ENCODE assay signal across 9 cellular contexts in genomic region chr4:2932951-2933565, GRCh38. TPM values are rescaled to one million over a fixed set of nuclear protein-coding genes. Genes with fewer than 3 reads are reported as not detected.
DNase-seq lines count a peak whose midpoint lies in the region; ATAC-seq lines count a peak whose summit lies in the region.
"Had no signal": no experiment of that assay in that cellular context is flagged by ENCODE, and none has a peak within 500 bp of the region (broad histone marks: within the 10 kb centered on the region; RNA-seq: fewer than 3 reads in every experiment).

No MANE protein-coding gene starts in this region.

- H3K27me3 Mint-ChIP-seq in activated CD4-positive, alpha-beta T cell treated with anti-CD3 and anti-CD28 coated beads for 36 hours = no peaks in the 10 kb centered on the region
- no peaks in the 10 kb centered on the region for H3K27me3 Mint-ChIP-seq in activated naive CD4-positive, alpha-beta T cell treated with anti-CD3 and anti-CD28 coated beads, Interleukin-2, amount 10 ng/mL, durations not matched to agents 7 days and 5 days

- no peak for ATAC-seq in activated CD4-positive, alpha-beta T cell treated with anti-CD3 and anti-CD28 coated beads for 36 hours
- ATAC-seq in GM21528 (IDR thresholded peaks at IDR 0.05; ENCODE audit: low FRiP score, unreplicated experiment) (no peak), GM21423 (IDR thresholded peaks at IDR 0.05; ENCODE audit: unreplicated experiment) (no peak)

- intact Hi-C loops in activated CD4-positive, alpha-beta T cell treated with anti-CD3 and anti-CD28 coated beads for 36 hours (cut with DNase I, micrococcal nuclease) = loop anchor here in 1 of 2 experiments (5.0 to 10.0 kb wide), 2 partner anchors 691 to 1022 kb away; partner anchors contain the start of genes HAUS3 and POLN

- no peaks in the 10 kb centered on the region for H3K27me3 ChIP-seq in iPS-20b (ENCODE audit: insufficient read depth, low read length)

- no peaks in the 10 kb centered on the region for H3K9me3 Mint-ChIP-seq in activated CD4-positive, alpha-beta T cell treated with anti-CD3 and anti-CD28 coated beads for 36 hours (ENCODE audit: low read depth)
- H3K9me3 Mint-ChIP-seq in activated naive CD4-positive, alpha-beta T cell treated with anti-CD3 and anti-CD28 coated beads, Interleukin-2, amount 10 ng/mL, durations not matched to agents 7 days and 5 days = no peaks in the 10 kb centered on the region

- peaks cover 42% of the 10 kb centered on the region for H3K4me1 Mint-ChIP-seq in activated CD4-positive, alpha-beta T cell treated with anti-CD3 and anti-CD28 coated beads for 36 hours
- H3K4me1 Mint-ChIP-seq in activated naive CD4-positive, alpha-beta T cell treated with anti-CD3 and anti-CD28 coated beads, Interleukin-2, amount 10 ng/mL, durations not matched to agents 7 days and 5 days = peaks cover 46% of the 10 kb centered on the region

- H3K36me3 Mint-ChIP-seq in activated CD4-positive, alpha-beta T cell treated with anti-CD3 and anti-CD28 coated beads for 36 hours (ENCODE audit: low read depth) = peaks cover 59% of the 10 kb centered on the region
- peaks cover 31% of the 10 kb centered on the region for H3K36me3 Mint-ChIP-seq in activated naive CD4-positive, alpha-beta T cell treated with anti-CD3 and anti-CD28 coated beads, Interleukin-2, amount 10 ng/mL, durations not matched to agents 7 days and 5 days

- H3K4me3 Mint-ChIP-seq in activated CD4-positive, alpha-beta T cell treated with anti-CD3 and anti-CD28 coated beads for 36 hours = peak overlapping the region; percentile 95
- H3K4me3 Mint-ChIP-seq in activated naive CD4-positive, alpha-beta T cell treated with anti-CD3 and anti-CD28 coated beads, Interleukin-2, amount 10 ng/mL, durations not matched to agents 7 days and 5 days = peak overlapping the region; percentile 74

- H3K4me1 ChIP-seq in iPS-20b (ENCODE audit: insufficient read depth, low read length) = peaks cover 8% of the 10 kb centered on the region; the same call in 1 of the 2 replicates

- CTCF ChIA-PET in activated CD4-positive, alpha-beta T cell treated with anti-CD3 and anti-CD28 coated beads for 36 hours (lab: Charles Lee) = interaction anchor here (1.1 kb wide), 1 partner anchor 9 kb away, joined by 3 read pairs; no protein-coding TSS in a partner anchor
- CTCF ChIA-PET in activated naive CD4-positive, alpha-beta T cell treated with anti-CD3 and anti-CD28 coated beads, Interleukin-2, amount 10 ng/mL, durations not matched to agents 7 days and 5 days (lab: Charles Lee) = no interaction called here

- H3K27ac ChIP-seq in iPS-20b (ENCODE audit: low read length) (no peak overlapping the region), temporal lobe (ENCODE audit: low read depth, low read length) (peak overlapping the region; percentile 54)

- POLR2A ChIA-PET in activated CD4-positive, alpha-beta T cell treated with anti-CD3 and anti-CD28 coated beads for 36 hours (lab: Charles Lee) = no interaction called here

- H3K9me3 ChIP-seq in iPS-20b (ENCODE audit: insufficient read depth, low read depth, low read length) = no peaks in the 10 kb centered on the region

- peak overlapping the region; percentile 96 for H3K27ac Mint-ChIP-seq in activated CD4-positive, alpha-beta T cell treated with anti-CD3 and anti-CD28 coated beads for 36 hours
- peak overlapping the region; percentile 85 for H3K27ac Mint-ChIP-seq in activated naive CD4-positive, alpha-beta T cell treated with anti-CD3 and anti-CD28 coated beads, Interleukin-2, amount 10 ng/mL, durations not matched to agents 7 days and 5 days

- peaks cover 57% of the 10 kb centered on the region for H3K36me3 ChIP-seq in iPS-20b (ENCODE audit: insufficient read depth, low read depth, low read length)

- peak; percentile 60 for DNase-seq in activated CD4-positive, alpha-beta T cell treated with anti-CD3 and anti-CD28 coated beads for 36 hours
- DNase-seq in activated CD4-positive, alpha-beta T cell treated with anti-CD3 and anti-CD28 coated beads, Interleukin-2, amount 50 U/mL, for 1 hour = no peak
- DNase-seq in activated naive CD4-positive, alpha-beta T cell treated with anti-CD3 and anti-CD28 coated beads, Interleukin-2, amount 10 ng/mL, durations not matched to agents 7 days and 5 days = no peak
- no peak for DNase-seq in NCI-H1694 (lab: John Stamatoyannopoulos, UW)
- DNase-seq: DMS79 treated with DMSO at 0.1 percent for 48 hours had no signal

- peak overlapping the region; percentile 72; the same call in 1 of the 2 replicates for H3K4me3 ChIP-seq in iPS-20b (ENCODE audit: low read length)

- peak overlapping the region; percentile 61; the same call in 1 of the 2 replicates for H3K9ac ChIP-seq in iPS-20b (ENCODE audit: low read depth, low read length)

RNA-seq across cellular contexts. Expression of gene NOP14, which starts 30.1 kb away (rescaled TPM):
- 100 to 1,000 TPM in 1 of 2 experiments, 10 to 100 TPM in 1; 86.8 to 106 TPM for total RNA-seq in activated CD4-positive, alpha-beta T cell treated with anti-CD3 and anti-CD28 coated beads for 36 hours
- 5.9 TPM for total RNA-seq in temporal lobe

RNA-seq across cellular contexts. Expression of gene GRK4, which starts 30.3 kb away (rescaled TPM):
- total RNA-seq in activated CD4-positive, alpha-beta T cell treated with anti-CD3 and anti-CD28 coated beads for 36 hours = 1 to 10 TPM; 2.4 to 2.5 TPM
- total RNA-seq in temporal lobe = 33.4 TPM

Comparison
In these comparisons a context has a peak if more than half of its experiments do, and no peak if none do; other contexts are left out.
1. RNA of gene NOP14, which starts 30.1 kb away (total RNA-seq): 86.8 to 106 TPM in activated CD4-positive, alpha-beta T cell treated with anti-CD3 and anti-CD28 coated beads for 36 hours; 5.9 TPM in temporal lobe (single experiment); every median in the first group is over 10 times any median in the second.